23 cellular contexts compared by ENCODE assay signal in the genomic region with DNA sequence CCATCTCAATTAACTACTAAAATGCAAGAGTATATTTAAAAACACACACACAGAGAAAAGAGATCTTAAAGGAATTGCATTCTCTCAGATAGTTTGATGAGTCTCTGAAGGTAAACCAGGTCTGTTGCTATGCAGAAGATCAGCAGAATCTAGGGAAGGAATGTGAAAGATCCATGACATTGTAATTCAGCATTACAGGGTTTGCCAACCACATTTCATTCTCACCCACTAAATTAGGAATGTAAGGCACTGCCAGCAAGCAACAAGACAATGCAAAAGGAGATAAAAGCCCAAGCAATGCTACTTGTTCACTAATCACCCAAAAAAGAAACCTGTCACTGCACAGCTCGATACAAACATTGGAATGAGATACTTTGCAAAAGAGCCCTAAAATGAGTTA.
DNase-seq lines count a peak whose midpoint lies in the region; ATAC-seq and TF ChIP-seq lines count a peak whose summit lies in the region.
"Had no signal": no experiment of that assay in that cellular context is flagged by ENCODE, and none has a peak within 500 bp of the region (broad histone marks: within the 10 kb centered on the region; RNA-seq: fewer than 3 reads in every experiment).

No MANE protein-coding gene starts in this region.

- H3K9me3 ChIP-seq in parathyroid adenoma (ENCODE audit: control insufficient read depth, low read length) = no peaks in the 10 kb centered on the region
- H3K9me3 ChIP-seq: esophagus squamous epithelium, SK-N-SH, suprapubic skin had no signal

- no peaks in the 10 kb centered on the region for H3K27me3 ChIP-seq in parathyroid adenoma (ENCODE audit: control insufficient read depth, insufficient read depth, low read length)
- H3K27me3 ChIP-seq: cardiac muscle cell, esophagus squamous epithelium, neural progenitor cell, suprapubic skin had no signal

- H3K36me3 Mint-ChIP-seq in WTC11 = no peaks in the 10 kb centered on the region
- H3K36me3 Mint-ChIP-seq: activated naive CD4-positive, alpha-beta T cell treated with anti-CD3 and anti-CD28 coated beads, Interleukin-2, amount 50 U/mL, for 24 hours; neural progenitor cell; stimulated activated naive B cell treated with anti-CD40 and anti-IgM and Interleukin-4, amounts not matched to agents 10 μg/mL and 1 μg/mL and 100 μg/mL, for 72 hours had no signal

- POLR2A ChIA-PET in WTC11 (lab: Charles Lee) (no interaction called here), RWPE1 (lab: Yijun Ruan, JAX; ENCODE audit: low non-redundant PET) (no interaction called here)

- no peaks in the 10 kb centered on the region for H3K9me3 Mint-ChIP-seq in WTC11
- H3K9me3 Mint-ChIP-seq: activated CD8-positive, alpha-beta T cell treated with anti-CD3 and anti-CD28 coated beads for 36 hours; activated naive CD4-positive, alpha-beta T cell treated with anti-CD3 and anti-CD28 coated beads, Interleukin-2, amount 50 U/mL, for 24 hours; activated T-helper 2 cell treated with anti-CD3 and anti-CD28 coated beads, Interferon-gamma antibody, Interleukin-2, Interleukin-4, amounts not matched to agents 10 μg/mL and 5 μg/mL and 100 μg/mL, durations not matched to agents 14 hours and 24 hours and 36 hours; neural progenitor cell had no signal

- peak; percentile 71 for ATAC-seq in WTC11
- ATAC-seq in GM18861 (IDR thresholded peaks at IDR 0.05; ENCODE audit: unreplicated experiment) = no peak
- ATAC-seq: activated CD8-positive, alpha-beta T cell treated with anti-CD3 and anti-CD28 coated beads for 36 hours; stimulated activated naive B cell treated with anti-CD40 and anti-IgM and Interleukin-4, amounts not matched to agents 10 μg/mL and 1 μg/mL and 100 μg/mL, for 72 hours; T-helper 17 cell had no signal

- CTCF ChIA-PET in WTC11 (lab: Charles Lee) = no interaction called here
- CTCF ChIA-PET in RWPE1 (lab: Yijun Ruan, JAX) = no interaction called here

- H3K4me3 ChIP-seq in fibroblast of pulmonary artery (replicated peaks; ENCODE audit: low read depth, low read length) = no peak overlapping the region
- no peak overlapping the region for H3K4me3 ChIP-seq in parathyroid adenoma (ENCODE audit: low read depth, low read length)
- H3K4me3 ChIP-seq: cardiac muscle cell, coronary artery, esophagus squamous epithelium, lung, neural progenitor cell, suprapubic skin had no signal

- peak overlapping the region; percentile 21 for H2AFZ ChIP-seq in parathyroid adenoma
- H2AFZ ChIP-seq: neural progenitor cell had no signal

- H3K4me1 ChIP-seq in parathyroid adenoma = peaks cover 2% of the 10 kb centered on the region
- H3K4me1 ChIP-seq: esophagus squamous epithelium, suprapubic skin had no signal

- H3K4me2 ChIP-seq in parathyroid adenoma (ENCODE audit: low read length) = no peak overlapping the region
- H3K4me2 ChIP-seq: neural progenitor cell, SK-N-SH had no signal

- H3K36me3 ChIP-seq in parathyroid adenoma (ENCODE audit: control insufficient read depth, insufficient read depth, low read length) = no peaks in the 10 kb centered on the region
- H3K36me3 ChIP-seq: cardiac muscle cell, esophagus squamous epithelium, neural progenitor cell, suprapubic skin had no signal

- TF ChIP-seq CTCF in WTC11 (IDR thresholded peaks at IDR 0.05) = no peak
- TF ChIP-seq CTCF in fibroblast of pulmonary artery (IDR thresholded peaks at IDR 0.05; ENCODE audit: low read length, missing control alignments) = no peak
- no peak for TF ChIP-seq CTCF in parathyroid adenoma (IDR thresholded peaks at IDR 0.05)
- no peak for TF ChIP-seq CTCF in RWPE1 (conservative IDR thresholded peaks at IDR 0.05; ENCODE audit: low read depth)

- no peak overlapping the region for H3K4me3 Mint-ChIP-seq in WTC11
- H3K4me3 Mint-ChIP-seq: activated CD8-positive, alpha-beta T cell treated with anti-CD3 and anti-CD28 coated beads for 36 hours; activated naive CD4-positive, alpha-beta T cell treated with anti-CD3 and anti-CD28 coated beads, Interleukin-2, amount 50 U/mL, for 24 hours; neural progenitor cell; stimulated activated naive B cell treated with anti-CD40 and anti-IgM and Interleukin-4, amounts not matched to agents 10 μg/mL and 1 μg/mL and 100 μg/mL, for 72 hours; T-helper 17 cell had no signal

- DNase-seq in GM03348 (ENCODE audit: low spot score) = peak; percentile 50
- DNase-seq in WTC11 (ENCODE audit: low spot score) = no peak
- DNase-seq in fibroblast of pulmonary artery (ENCODE audit: low read depth) = peak; percentile 27
- DNase-seq in RWPE1 (ENCODE audit: low spot score) = no peak
- no peak for DNase-seq in superior temporal gyrus (ENCODE audit: extremely low spot score)
- DNase-seq in NCI-H1092 (lab: John Stamatoyannopoulos, UW) = no peak
- DNase-seq: activated CD4-positive, CD25-positive, alpha-beta regulatory T cell treated with anti-CD3 and anti-CD28 coated beads, Interleukin-2, amount 50 U/mL, for 72 hours; activated CD8-positive, alpha-beta T cell treated with anti-CD3 and anti-CD28 coated beads for 36 hours; esophagus squamous epithelium; NCI-H1436 treated with DMSO at 0.1 percent for 48 hours; SK-N-SH; stimulated activated CD4-positive, alpha-beta T cell treated with anti-CD3 and anti-CD28 coated beads, Interleukin-15, amount 100 ng/mL, for 24 hours; stimulated activated naive B cell treated with anti-CD40 and anti-IgM and Interleukin-4, amounts not matched to agents 10 μg/mL and 1 μg/mL and 100 μg/mL, for 72 hours; T-helper 17 cell had no signal

- H3K27ac Mint-ChIP-seq in WTC11 = no peak overlapping the region
- H3K27ac Mint-ChIP-seq: activated CD8-positive, alpha-beta T cell treated with anti-CD3 and anti-CD28 coated beads for 36 hours; activated naive CD4-positive, alpha-beta T cell treated with anti-CD3 and anti-CD28 coated beads, Interleukin-2, amount 50 U/mL, for 24 hours; activated T-helper 2 cell treated with anti-CD3 and anti-CD28 coated beads, Interferon-gamma antibody, Interleukin-2, Interleukin-4, amounts not matched to agents 10 μg/mL and 5 μg/mL and 100 μg/mL, durations not matched to agents 14 hours and 24 hours and 36 hours; neural progenitor cell; stimulated activated naive B cell treated with anti-CD40 and anti-IgM and Interleukin-4, amounts not matched to agents 10 μg/mL and 1 μg/mL and 100 μg/mL, for 72 hours; T-helper 17 cell had no signal

- H3K4me1 Mint-ChIP-seq in WTC11 = peaks cover 7% of the 10 kb centered on the region
- H3K4me1 Mint-ChIP-seq: activated naive CD4-positive, alpha-beta T cell treated with anti-CD3 and anti-CD28 coated beads, Interleukin-2, amount 50 U/mL, for 24 hours; stimulated activated naive B cell treated with anti-CD40 and anti-IgM and Interleukin-4, amounts not matched to agents 10 μg/mL and 1 μg/mL and 100 μg/mL, for 72 hours; T-helper 17 cell had no signal

- H3K9ac ChIP-seq in parathyroid adenoma = no peak overlapping the region
- H3K9ac ChIP-seq: neural progenitor cell, SK-N-SH had no signal

- no peaks in the 10 kb centered on the region for H3K27me3 Mint-ChIP-seq in WTC11 (ENCODE audit: low read depth)
- H3K27me3 Mint-ChIP-seq: activated CD8-positive, alpha-beta T cell treated with anti-CD3 and anti-CD28 coated beads for 36 hours; activated naive CD4-positive, alpha-beta T cell treated with anti-CD3 and anti-CD28 coated beads, Interleukin-2, amount 50 U/mL, for 24 hours; stimulated activated naive B cell treated with anti-CD40 and anti-IgM and Interleukin-4, amounts not matched to agents 10 μg/mL and 1 μg/mL and 100 μg/mL, for 72 hours; T-helper 17 cell had no signal

- H3K27ac ChIP-seq in parathyroid adenoma (no peak overlapping the region), RWPE1 (no peak overlapping the region)
- H3K27ac ChIP-seq: cardiac muscle cell, coronary artery, esophagus squamous epithelium, neural progenitor cell, suprapubic skin had no signal

- no peaks in the 10 kb centered on the region for H3K79me2 ChIP-seq in parathyroid adenoma

TF ChIP-seq in WTC11, 78 proteins besides CTCF, POLR2A, EP300 and RAD21:
- TF ChIP-seq FOXP1 (CRISPR knock-in tag; IDR thresholded peaks at IDR 0.05; ENCODE audit: borderline replicate concordance) (no peak), SMAD3 (CRISPR knock-in tag; IDR thresholded peaks at IDR 0.05; ENCODE audit: borderline replicate concordance) (no peak)
- TF ChIP-seq, protein P1, sequence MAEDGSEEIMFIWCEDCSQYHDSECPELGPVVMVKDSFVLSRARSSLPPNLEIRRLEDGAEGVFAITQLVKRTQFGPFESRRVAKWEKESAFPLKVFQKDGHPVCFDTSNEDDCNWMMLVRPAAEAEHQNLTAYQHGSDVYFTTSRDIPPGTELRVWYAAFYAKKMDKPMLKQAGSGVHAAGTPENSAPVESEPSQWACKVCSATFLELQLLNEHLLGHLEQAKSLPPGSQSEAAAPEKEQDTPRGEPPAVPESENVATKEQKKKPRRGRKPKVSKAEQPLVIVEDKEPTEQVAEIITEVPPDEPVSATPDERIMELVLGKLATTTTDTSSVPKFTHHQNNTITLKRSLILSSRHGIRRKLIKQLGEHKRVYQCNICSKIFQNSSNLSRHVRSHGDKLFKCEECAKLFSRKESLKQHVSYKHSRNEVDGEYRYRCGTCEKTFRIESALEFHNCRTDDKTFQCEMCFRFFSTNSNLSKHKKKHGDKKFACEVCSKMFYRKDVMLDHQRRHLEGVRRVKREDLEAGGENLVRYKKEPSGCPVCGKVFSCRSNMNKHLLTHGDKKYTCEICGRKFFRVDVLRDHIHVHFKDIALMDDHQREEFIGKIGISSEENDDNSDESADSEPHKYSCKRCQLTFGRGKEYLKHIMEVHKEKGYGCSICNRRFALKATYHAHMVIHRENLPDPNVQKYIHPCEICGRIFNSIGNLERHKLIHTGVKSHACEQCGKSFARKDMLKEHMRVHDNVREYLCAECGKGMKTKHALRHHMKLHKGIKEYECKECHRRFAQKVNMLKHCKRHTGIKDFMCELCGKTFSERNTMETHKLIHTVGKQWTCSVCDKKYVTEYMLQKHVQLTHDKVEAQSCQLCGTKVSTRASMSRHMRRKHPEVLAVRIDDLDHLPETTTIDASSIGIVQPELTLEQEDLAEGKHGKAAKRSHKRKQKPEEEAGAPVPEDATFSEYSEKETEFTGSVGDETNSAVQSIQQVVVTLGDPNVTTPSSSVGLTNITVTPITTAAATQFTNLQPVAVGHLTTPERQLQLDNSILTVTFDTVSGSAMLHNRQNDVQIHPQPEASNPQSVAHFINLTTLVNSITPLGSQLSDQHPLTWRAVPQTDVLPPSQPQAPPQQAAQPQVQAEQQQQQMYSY (CRISPR knock-in tag; IDR thresholded peaks at IDR 0.05) = no peak
TF ChIP-seq in WTC11: peak in this region for 0.

Comparison
In these comparisons a context has a peak if more than half of its experiments do, and no peak if none do; other contexts are left out.
1. DNase-seq: peak in GM03348 (single experiment) and fibroblast of pulmonary artery (single experiment); none in WTC11 (single experiment), RWPE1 (single experiment), superior temporal gyrus (single experiment) and NCI-H1092 (single experiment).